8 cellular contexts compared by ENCODE assay signal in the genomic region with DNA sequence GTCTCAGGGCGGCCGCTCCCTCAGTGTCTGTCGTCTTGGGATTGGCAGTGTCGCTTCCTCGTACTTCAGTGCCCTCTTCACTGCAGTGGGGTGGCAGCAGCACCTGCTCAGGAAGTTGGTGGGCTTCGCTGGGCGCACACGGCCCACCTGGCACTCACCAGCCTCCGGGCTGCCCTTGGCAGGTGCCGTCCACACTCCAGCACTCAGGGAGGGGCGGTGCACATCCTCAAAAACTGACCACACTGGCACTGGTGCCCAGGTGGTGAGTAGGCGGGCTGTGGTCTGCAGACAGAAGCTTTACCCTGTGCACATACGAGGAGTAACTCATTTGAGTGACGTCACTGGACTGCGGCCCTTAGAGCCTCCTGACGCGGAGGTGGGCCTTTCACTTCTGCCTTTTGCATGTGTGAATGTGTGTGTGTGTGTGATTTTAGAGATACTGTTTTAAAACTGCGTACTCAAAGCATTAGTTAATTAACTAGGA.
A peak's percentile ranks its signal among the peaks of the same experiment; 100 is the strongest.
DNase-seq lines count a peak whose midpoint lies in the region; ATAC-seq and TF ChIP-seq lines count a peak whose summit lies in the region.

No MANE protein-coding gene starts in this region.

- no peaks in the 10 kb centered on the region for H3K9me3 ChIP-seq in upper lobe of right lung

- TF ChIP-seq CTCF in upper lobe of right lung (IDR thresholded peaks at IDR 0.05) = no peak

- H3K4me1 ChIP-seq in upper lobe of right lung = no peaks in the 10 kb centered on the region

- intact Hi-C loops in upper lobe of right lung (cut with DNase I) = no loop called here

- ATAC-seq in activated CD4-positive, CD25-positive, alpha-beta regulatory T cell treated with anti-CD3 and anti-CD28 coated beads, Interleukin-2, amount 50 U/mL, for 24 hours = peak; percentile 38 to 69
- ATAC-seq in HG02678 (IDR thresholded peaks at IDR 0.05; ENCODE audit: unreplicated experiment) (peak; percentile 82), upper lobe of right lung (peak; percentile 54)

- H3K27ac ChIP-seq in upper lobe of right lung = no peak overlapping the region

- peaks cover 11% of the 10 kb centered on the region for H3K36me3 ChIP-seq in upper lobe of right lung

- DNase-seq in activated CD4-positive, CD25-positive, alpha-beta regulatory T cell (lab: John Stamatoyannopoulos, UW) = no peak
- DNase-seq in MV-4-11 (lab: John Stamatoyannopoulos, UW) (peak; percentile 51), upper lobe of right lung (no peak), COLO668 (lab: John Stamatoyannopoulos, UW; ENCODE audit: unreplicated experiment) (no peak), globus pallidus (ENCODE audit: low spot score) (no peak), NCI-H1105 (lab: John Stamatoyannopoulos, UW) (no peak)

- H3K4me3 ChIP-seq in upper lobe of right lung = no peak overlapping the region

- no peaks in the 10 kb centered on the region for H3K27me3 ChIP-seq in upper lobe of right lung
